In the genomic region with DNA sequence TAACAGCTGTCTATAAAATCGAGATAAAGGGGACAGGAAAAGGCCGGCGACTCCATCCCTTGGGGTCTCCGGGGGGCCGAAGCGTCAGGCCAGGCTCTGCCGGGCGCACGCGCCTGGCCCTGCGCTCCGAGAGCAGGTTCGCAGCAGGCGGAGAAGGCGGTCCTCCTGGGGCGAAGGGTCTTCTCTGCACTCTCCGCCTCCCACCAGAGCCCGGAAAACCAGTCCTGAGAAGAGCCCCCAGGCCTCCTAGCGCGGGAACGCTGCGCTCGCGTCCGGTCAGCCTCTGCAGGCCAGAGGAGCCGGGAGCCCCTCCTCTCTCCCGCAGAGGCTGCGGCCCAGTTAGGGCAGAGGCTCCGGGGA, we compare ENCODE assay signal across 15 cellular contexts. TPM values are rescaled to one million over a fixed set of nuclear protein-coding genes. Genes with fewer than 3 reads are reported as not detected.
DNase-seq lines count a peak whose midpoint lies in the region; TF ChIP-seq lines count a peak whose summit lies in the region.
"Had no signal": no experiment of that assay in that cellular context is flagged by ENCODE, and none has a peak within 500 bp of the region (broad histone marks: within the 10 kb centered on the region; RNA-seq: fewer than 3 reads in every experiment).

No MANE protein-coding gene starts in this region.

- H3K79me2 ChIP-seq in ACC112 (ENCODE audit: control insufficient read depth, insufficient read depth, low read length, unreplicated experiment): no peaks in the 10 kb centered on the region
- no peaks in the 10 kb centered on the region for H3K79me2 ChIP-seq in OCI-LY7 (ENCODE audit: insufficient read depth, low read depth, low read length)

- H2AFZ ChIP-seq in ACC112 (ENCODE audit: low read length, unreplicated experiment): no peak overlapping the region
- no peak overlapping the region for H2AFZ ChIP-seq in OCI-LY7 (ENCODE audit: low read length)

- POLR2A ChIA-PET in OCI-LY7 (lab: Charles Lee): no interaction called here

- H3K9me3 ChIP-seq in Peyer's patch (no peaks in the 10 kb centered on the region), muscle layer of colon (ENCODE audit: low read length) (no peaks in the 10 kb centered on the region), OCI-LY7 (ENCODE audit: low read length) (no peaks in the 10 kb centered on the region), breast epithelium (no peaks in the 10 kb centered on the region)
- H3K9me3 ChIP-seq: A549, ascending aorta had no signal

- peak overlapping the region; percentile 85 for H3K9ac ChIP-seq in muscle layer of colon (ENCODE audit: low read length)

- H3K4me1 ChIP-seq in ACC112 (ENCODE audit: control insufficient read depth, insufficient read depth, low read length, unreplicated experiment): no peaks in the 10 kb centered on the region
- H3K4me1 ChIP-seq in Peyer's patch: peaks cover 0 to 24% (median 10%) of the 10 kb centered on the region in 4 donors
- peaks cover 31% of the 10 kb centered on the region for H3K4me1 ChIP-seq in muscle layer of colon (ENCODE audit: insufficient read depth, low read length)
- H3K4me1 ChIP-seq in OCI-LY7 (ENCODE audit: insufficient read depth, low read length, poor library complexity, severe bottlenecking): no peaks in the 10 kb centered on the region
- no peaks in the 10 kb centered on the region for H3K4me1 ChIP-seq in breast epithelium
- H3K4me1 ChIP-seq: A549 had no signal

- no peaks in the 10 kb centered on the region for H3K36me3 ChIP-seq in ACC112 (ENCODE audit: insufficient read depth, low read length)
- peaks cover 0 to 4% (median 0%) of the 10 kb centered on the region in 3 donors for H3K36me3 ChIP-seq in Peyer's patch
- H3K36me3 ChIP-seq in muscle layer of colon (ENCODE audit: insufficient read depth, low read length): peaks cover 17% of the 10 kb centered on the region
- H3K36me3 ChIP-seq in OCI-LY7 (ENCODE audit: insufficient read depth, low read length): no peaks in the 10 kb centered on the region
- no peaks in the 10 kb centered on the region for H3K36me3 ChIP-seq in breast epithelium
- H3K36me3 ChIP-seq: ascending aorta had no signal

- no peak for TF ChIP-seq POLR2A in Peyer's patch (IDR thresholded peaks at IDR 0.05)
- no peak for TF ChIP-seq POLR2A in breast epithelium (IDR thresholded peaks at IDR 0.05)

- intact Hi-C loops in OCI-LY7 (cut with micrococcal nuclease; ENCODE audit: unreplicated experiment): no loop called here
- intact Hi-C loops in breast epithelium (cut with DNase I; ENCODE audit: low total_unique reads): no loop called here

- no peak overlapping the region for H3K4me2 ChIP-seq in OCI-LY7 (ENCODE audit: low read length)
- H3K4me2 ChIP-seq: A549 had no signal

- H3K9me2 ChIP-seq in OCI-LY7 (ENCODE audit: insufficient read depth, low read length): no peaks in the 10 kb centered on the region

- H3K4me3 ChIP-seq in ACC112 (ENCODE audit: low read depth, low read length): 0 out of 2 replicates have a peak overlapping the region, but pooled peaks have one; percentile 32
- H3K4me3 ChIP-seq in Peyer's patch: peak overlapping the region; percentile 16 to 60 (median 30)
- H3K4me3 ChIP-seq in fibroblast of mammary gland (ENCODE audit: control insufficient read depth, low read depth, low read length): peak overlapping the region; percentile 7
- peak overlapping the region; percentile 69 to 93 for H3K4me3 ChIP-seq in muscle layer of colon (ENCODE audit: low read depth in 1 of 2, low read length in 2 of 2)
- H3K4me3 ChIP-seq in OCI-LY7 (ENCODE audit: low read depth, low read length, poor library complexity, severe bottlenecking): no peak overlapping the region
- H3K4me3 ChIP-seq in breast epithelium: no peak overlapping the region
- H3K4me3 ChIP-seq: A549 had no signal

- CTCF ChIA-PET in OCI-LY7 (lab: Charles Lee; ENCODE audit: unreplicated experiment): no interaction called here

- TF ChIP-seq CTCF in Peyer's patch (IDR thresholded peaks at IDR 0.05) (no peak), fibroblast of mammary gland (conservative IDR thresholded peaks at IDR 0.05; ENCODE audit: control insufficient read depth, insufficient read depth, low read depth, low read length) (no peak), OCI-LY7 (conservative IDR thresholded peaks at IDR 0.05; ENCODE audit: low read length) (no peak), breast epithelium (IDR thresholded peaks at IDR 0.05) (no peak)

- DNase-seq in Peyer's patch: no peak
- no peak for DNase-seq in fibroblast of mammary gland (ENCODE audit: low read depth)
- DNase-seq in OCI-LY7 (ENCODE audit: low spot score): no peak
- no peak for DNase-seq in GM19238 (ENCODE audit: insufficient read length, low spot score)
- no peak for DNase-seq in 8988T
- DNase-seq in breast epithelium (ENCODE audit: low spot score in 2 of 2): no peak
- DNase-seq: activated CD4-positive, alpha-beta T cell treated with anti-CD3 and anti-CD28 coated beads, Interleukin-2, amount 50 U/mL, for 4 hours; dorsolateral prefrontal cortex; NCI-H187 treated with DMSO at 0.1 percent for 48 hours; nephron progenitor cell; T-helper 9 cell had no signal

- H3K27ac ChIP-seq in ACC112 (ENCODE audit: low read depth, low read length) (no peak overlapping the region), Peyer's patch (peak overlapping the region; percentile 49 to 99 (median 77)), muscle layer of colon (ENCODE audit: low read depth, low read length) (peak overlapping the region; percentile 97), OCI-LY7 (ENCODE audit: low read depth, low read length, poor library complexity, severe bottlenecking) (no peak overlapping the region), breast epithelium (no peak overlapping the region)
- H3K27ac ChIP-seq: A549, ascending aorta had no signal

- H3K27me3 ChIP-seq in ACC112 (ENCODE audit: insufficient read depth, low read length): peaks cover 72% of the 10 kb centered on the region
- no peaks in the 10 kb centered on the region for H3K27me3 ChIP-seq in Peyer's patch
- peaks cover 0 to 4% of the 10 kb centered on the region in 2 donors for H3K27me3 ChIP-seq in muscle layer of colon (ENCODE audit: control insufficient read depth in 1 of 2, insufficient read depth in 2 of 2, low read length in 2 of 2)
- peaks cover 15 to 98% of the 10 kb centered on the region in 2 donors for H3K27me3 ChIP-seq in breast epithelium

- BruUV-seq in OCI-LY7 (replicated peaks; lab: Mats Ljungman, UMichigan): no TSS peak

- no peaks in the 10 kb centered on the region for H4K20me1 ChIP-seq in OCI-LY7 (ENCODE audit: insufficient read depth, low read length)

RNA-seq across cellular contexts. Expression of gene FOXF1, which starts 5.1 kb away (rescaled TPM):
- 10 to 100 TPM in 2 of 4 donors, 1 to 10 TPM in 2; 4.4 to 36.3 (median 9.0) TPM for total RNA-seq in Peyer's patch
- total RNA-seq in OCI-LY7 (2014; rRNA removed; shearing (Covaris generic)): not detected in 2 replicates
- not detected in 2 replicates for total RNA-seq in OCI-LY7 (2022)
- total RNA-seq in breast epithelium: under 1 TPM in 2 of 3 donors, not detected in 1; 0.15 to 0.66 TPM

RNA-seq across cellular contexts. Expression of gene MTHFSD, which starts 39.6 kb away (rescaled TPM):
- 10 to 100 TPM; 18.2 to 35.4 (median 21.9) TPM for total RNA-seq in Peyer's patch
- 12.2 and 15.0 TPM in 2 replicates for total RNA-seq in OCI-LY7 (2014; rRNA removed; shearing (Covaris generic))
- 26.0 and 33.5 TPM in 2 replicates for total RNA-seq in OCI-LY7 (2022)
- 10 to 100 TPM; 15.8 to 30.2 (median 27.7) TPM for total RNA-seq in breast epithelium

RNA-seq across cellular contexts. Expression of gene FOXC2, which starts 51.2 kb away (rescaled TPM):
- 1 to 10 TPM in 1 of 4 donors, under 1 TPM in 1, not detected in 2; 0.40 to 1.5 TPM for total RNA-seq in Peyer's patch
- total RNA-seq in OCI-LY7 (2014; rRNA removed; shearing (Covaris generic)): not detected in 2 replicates
- 0.15 TPM in 1 of 2 replicates, not detected in the other for total RNA-seq in OCI-LY7 (2022)
- under 1 TPM; 0.15 to 0.98 (median 0.32) TPM for total RNA-seq in breast epithelium

Comparison
In these comparisons a context has a peak if more than half of its experiments do, and no peak if none do; other contexts are left out.
1. H3K27ac ChIP-seq: peak in Peyer's patch (4 of 4) and muscle layer of colon (single experiment); none in ACC112 (single experiment), OCI-LY7 (single experiment) and breast epithelium (0 of 2).
2. H3K4me3 ChIP-seq: peak in ACC112 (single experiment), Peyer's patch (4 of 4), fibroblast of mammary gland (single experiment) and muscle layer of colon (2 of 2); none in OCI-LY7 (single experiment) and breast epithelium (0 of 3).